37 cellular contexts compared by ENCODE assay signal in the genomic region with DNA sequence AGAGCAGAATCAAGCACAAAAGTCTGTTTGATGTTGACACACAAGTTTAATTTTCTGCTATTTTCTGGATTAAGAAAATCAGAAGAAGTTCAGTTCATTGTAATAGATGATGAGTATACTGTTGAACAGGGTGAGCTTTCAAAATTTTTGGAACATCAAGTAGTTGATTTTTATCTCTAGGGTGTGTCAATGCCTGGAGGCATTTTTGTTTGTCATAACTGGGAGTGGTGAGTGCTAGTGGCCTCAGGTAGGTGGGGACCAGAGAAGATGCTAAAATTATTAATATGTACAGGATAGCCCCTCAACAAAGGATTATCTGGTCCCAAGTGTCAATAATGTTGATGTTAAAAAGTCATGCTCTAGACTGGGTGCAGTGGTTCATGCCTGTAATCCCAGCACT.
"Had no signal": no experiment of that assay in that cellular context is flagged by ENCODE, and none has a peak within 500 bp of the region (broad histone marks: within the 10 kb centered on the region; RNA-seq: fewer than 3 reads in every experiment).

No MANE protein-coding gene starts in this region.

- H3K27ac ChIP-seq: adrenal gland, ascending aorta, body of pancreas, brain microvascular endothelial cell, cardiac muscle cell had no signal

- H3K36me3 Mint-ChIP-seq: activated naive CD4-positive, alpha-beta T cell treated with anti-CD3 and anti-CD28 coated beads, Interleukin-2, amount 10 ng/mL, durations not matched to agents 7 days and 5 days; activated naive CD4-positive, alpha-beta T cell treated with anti-CD3 and anti-CD28 coated beads, Interleukin-2, amount 50 U/mL, for 24 hours; activated naive CD4-positive, alpha-beta T cell treated with anti-CD3 and anti-CD28 coated beads, Interleukin-2, amount 50 U/mL, for 72 hours; activated naive CD8-positive, alpha-beta T cell; activated naive CD8-positive, alpha-beta T cell treated with anti-CD3 and anti-CD28 coated beads for 36 hours; activated naive CD8-positive, alpha-beta T cell treated with anti-CD3 and anti-CD28 coated beads, Interleukin-2, amount 10 ng/mL, durations not matched to agents 7 days and 5 days; brain had no signal

- DNase-seq: activated effector memory CD4-positive, alpha-beta T cell treated with anti-CD3 and anti-CD28 coated beads, Interleukin-2, amount 50 U/mL, for 16 hours; activated effector memory CD4-positive, alpha-beta T cell treated with Interleukin-2 at 50 U/mL for 16 hours; activated gamma-delta T cell; activated gamma-delta T cell treated with Interleukin-2 at 50 U/mL for 16 hours; activated naive CD4-positive, alpha-beta T cell; activated naive CD4-positive, alpha-beta T cell treated with anti-CD3 and anti-CD28 coated beads for 36 hours; activated naive CD4-positive, alpha-beta T cell treated with anti-CD3 and anti-CD28 coated beads, Interleukin-2, amount 10 ng/mL, durations not matched to agents 7 days and 5 days; activated naive CD4-positive, alpha-beta T cell treated with anti-CD3 and anti-CD28 coated beads, Interleukin-2, amount 50 U/mL, for 16 hours; activated naive CD4-positive, alpha-beta T cell treated with Interleukin-2 at 50 U/mL for 16 hours; activated naive CD8-positive, alpha-beta T cell treated with anti-CD3 and anti-CD28 coated beads for 36 hours; activated naive CD8-positive, alpha-beta T cell treated with anti-CD3 and anti-CD28 coated beads, Interleukin-2, amount 10 ng/mL, durations not matched to agents 7 days and 5 days; activated naive CD8-positive, alpha-beta T cell treated with anti-CD3 and anti-CD28 coated beads, Interleukin-2, amount 50 U/mL, for 24 hours; activated T-cell treated with anti-CD3 and anti-CD28 coated beads, Interleukin-2, amount 50 U/mL, for 1 hour; activated T-cell treated with anti-CD3 and anti-CD28 coated beads, Interleukin-2, amount 50 U/mL, for 24 hours; activated T-cell treated with anti-CD3 and anti-CD28 coated beads, Interleukin-2, amount 50 U/mL, for 4 hours; activated T-cell treated with anti-CD3 and anti-CD28 coated beads, Interleukin-2, amount 50 U/mL, for 48 hours; activated T-cell treated with anti-CD3 and anti-CD28 coated beads, Interleukin-2, amount 50 U/mL, for 72 hours; adrenal gland; amniotic stem cell; amygdala; anterior cingulate cortex; aorta; body of pancreas; brain microvascular endothelial cell; caudate nucleus; central memory CD4-positive, alpha-beta T cell; cerebellar nuclear complex had no signal

- H3K4me1 Mint-ChIP-seq: activated naive CD4-positive, alpha-beta T cell treated with anti-CD3 and anti-CD28 coated beads, Interleukin-2, amount 10 ng/mL, durations not matched to agents 7 days and 5 days; activated naive CD4-positive, alpha-beta T cell treated with anti-CD3 and anti-CD28 coated beads, Interleukin-2, amount 50 U/mL, for 24 hours; activated naive CD8-positive, alpha-beta T cell treated with anti-CD3 and anti-CD28 coated beads for 36 hours; activated naive CD8-positive, alpha-beta T cell treated with anti-CD3 and anti-CD28 coated beads, Interleukin-2, amount 10 ng/mL, durations not matched to agents 7 days and 5 days; activated naive CD8-positive, alpha-beta T cell treated with anti-CD3 and anti-CD28 coated beads, Interleukin-2, amount 50 U/mL, for 24 hours; activated T-helper 17 cell treated with anti-CD3 and anti-CD28 coated beads, Interleukin-2, amount 50 U/mL, for 72 hours; central memory CD8-positive, alpha-beta T cell had no signal

- H3K27me3 Mint-ChIP-seq: activated naive CD4-positive, alpha-beta T cell treated with anti-CD3 and anti-CD28 coated beads, Interleukin-2, amount 10 ng/mL, durations not matched to agents 7 days and 5 days; activated naive CD4-positive, alpha-beta T cell treated with anti-CD3 and anti-CD28 coated beads, Interleukin-2, amount 50 U/mL, for 24 hours; activated naive CD8-positive, alpha-beta T cell; activated naive CD8-positive, alpha-beta T cell treated with anti-CD3 and anti-CD28 coated beads for 36 hours; activated naive CD8-positive, alpha-beta T cell treated with anti-CD3 and anti-CD28 coated beads, Interleukin-2, amount 10 ng/mL, durations not matched to agents 7 days and 5 days; activated naive CD8-positive, alpha-beta T cell treated with anti-CD3 and anti-CD28 coated beads, Interleukin-2, amount 50 U/mL, for 24 hours; activated T-cell treated with anti-CD3 and anti-CD28 coated beads, Interleukin-2, amount 50 U/mL, for 24 hours; activated T-helper 17 cell treated with anti-CD3 and anti-CD28 coated beads, Interleukin-2, amount 50 U/mL, for 72 hours; brain; central memory CD8-positive, alpha-beta T cell had no signal

- H3K4me3 ChIP-seq: adrenal gland, ascending aorta, body of pancreas, cardiac muscle cell had no signal

- H3K27me3 ChIP-seq: adrenal gland, ascending aorta, body of pancreas, brain microvascular endothelial cell, cardiac muscle cell had no signal

- H3K9me3 Mint-ChIP-seq: activated T-helper 1 cell treated with anti-CD3 and anti-CD28 coated beads, Interleukin-12 subunit alpha, Interleukin-12 subunit beta, Interleukin-2, Interleukin-4 antibody, amounts not matched to agents 30 ng/mL and 10 ng/mL and 1 ng/mL, durations not matched to agents 14 hours and 24 hours and 36 hours had no signal

- H3K4me1 ChIP-seq: adrenal gland, ascending aorta, body of pancreas had no signal

- H3K9me3 ChIP-seq: adrenal gland, ascending aorta, body of pancreas had no signal

- ATAC-seq: activated naive CD4-positive, alpha-beta T cell treated with anti-CD3 and anti-CD28 coated beads, Interleukin-2, amount 50 U/mL, for 72 hours; activated naive CD8-positive, alpha-beta T cell treated with anti-CD3 and anti-CD28 coated beads, Interleukin-2, amount 50 U/mL, for 24 hours; activated T-cell treated with anti-CD3 and anti-CD28 coated beads, Interleukin-2, amount 50 U/mL, for 4 hours; activated T-cell treated with anti-CD3 and anti-CD28 coated beads, Interleukin-2, amount 50 U/mL, for 72 hours; activated T-helper 17 cell treated with anti-CD3 and anti-CD28 coated beads, Interleukin-2, amount 50 U/mL, for 72 hours; body of pancreas had no signal

- H3K27ac Mint-ChIP-seq: activated naive CD4-positive, alpha-beta T cell treated with anti-CD3 and anti-CD28 coated beads for 36 hours; activated naive CD4-positive, alpha-beta T cell treated with anti-CD3 and anti-CD28 coated beads, Interleukin-2, amount 10 ng/mL, durations not matched to agents 7 days and 5 days; activated naive CD4-positive, alpha-beta T cell treated with anti-CD3 and anti-CD28 coated beads, Interleukin-2, amount 50 U/mL, for 24 hours; activated naive CD4-positive, alpha-beta T cell treated with anti-CD3 and anti-CD28 coated beads, Interleukin-2, amount 50 U/mL, for 72 hours; activated naive CD8-positive, alpha-beta T cell; activated naive CD8-positive, alpha-beta T cell treated with anti-CD3 and anti-CD28 coated beads for 36 hours; activated naive CD8-positive, alpha-beta T cell treated with anti-CD3 and anti-CD28 coated beads, Interleukin-2, amount 10 ng/mL, durations not matched to agents 7 days and 5 days; activated naive CD8-positive, alpha-beta T cell treated with anti-CD3 and anti-CD28 coated beads, Interleukin-2, amount 50 U/mL, for 24 hours; activated T-cell treated with anti-CD3 and anti-CD28 coated beads, Interleukin-2, amount 50 U/mL, for 24 hours; activated T-cell treated with anti-CD3 and anti-CD28 coated beads, Interleukin-2, amount 50 U/mL, for 72 hours; activated T-helper 1 cell treated with anti-CD3 and anti-CD28 coated beads, Interleukin-12 subunit alpha, Interleukin-12 subunit beta, Interleukin-2, Interleukin-4 antibody, amounts not matched to agents 30 ng/mL and 10 ng/mL and 1 ng/mL, durations not matched to agents 14 hours and 24 hours and 36 hours; activated T-helper 17 cell treated with anti-CD3 and anti-CD28 coated beads, Interleukin-2, amount 50 U/mL, for 72 hours; activated T-helper 2 cell treated with anti-CD3 and anti-CD28 coated beads, Interferon-gamma antibody, Interleukin-2, Interleukin-4, amounts not matched to agents 10 μg/mL and 5 μg/mL and 100 μg/mL, durations not matched to agents 14 hours and 24 hours and 36 hours; brain had no signal

- H3K4me3 Mint-ChIP-seq: activated naive CD4-positive, alpha-beta T cell treated with anti-CD3 and anti-CD28 coated beads for 36 hours; activated naive CD4-positive, alpha-beta T cell treated with anti-CD3 and anti-CD28 coated beads, Interleukin-2, amount 10 ng/mL, durations not matched to agents 7 days and 5 days; activated naive CD4-positive, alpha-beta T cell treated with anti-CD3 and anti-CD28 coated beads, Interleukin-2, amount 50 U/mL, for 24 hours; activated naive CD8-positive, alpha-beta T cell; activated naive CD8-positive, alpha-beta T cell treated with anti-CD3 and anti-CD28 coated beads for 36 hours; activated naive CD8-positive, alpha-beta T cell treated with anti-CD3 and anti-CD28 coated beads, Interleukin-2, amount 10 ng/mL, durations not matched to agents 7 days and 5 days; activated naive CD8-positive, alpha-beta T cell treated with anti-CD3 and anti-CD28 coated beads, Interleukin-2, amount 50 U/mL, for 24 hours; activated T-cell treated with anti-CD3 and anti-CD28 coated beads, Interleukin-2, amount 50 U/mL, for 24 hours; activated T-cell treated with anti-CD3 and anti-CD28 coated beads, Interleukin-2, amount 50 U/mL, for 4 hours; activated T-cell treated with anti-CD3 and anti-CD28 coated beads, Interleukin-2, amount 50 U/mL, for 72 hours; activated T-helper 1 cell treated with anti-CD3 and anti-CD28 coated beads, Interleukin-12 subunit alpha, Interleukin-12 subunit beta, Interleukin-2, Interleukin-4 antibody, amounts not matched to agents 30 ng/mL and 10 ng/mL and 1 ng/mL, durations not matched to agents 14 hours and 24 hours and 36 hours; activated T-helper 17 cell treated with anti-CD3 and anti-CD28 coated beads, Interleukin-2, amount 50 U/mL, for 72 hours; brain; central memory CD8-positive, alpha-beta T cell had no signal

- H3K36me3 ChIP-seq: adrenal gland, ascending aorta, brain microvascular endothelial cell, cardiac muscle cell had no signal
